8 cellular contexts compared by ENCODE assay signal in the genomic region with DNA sequence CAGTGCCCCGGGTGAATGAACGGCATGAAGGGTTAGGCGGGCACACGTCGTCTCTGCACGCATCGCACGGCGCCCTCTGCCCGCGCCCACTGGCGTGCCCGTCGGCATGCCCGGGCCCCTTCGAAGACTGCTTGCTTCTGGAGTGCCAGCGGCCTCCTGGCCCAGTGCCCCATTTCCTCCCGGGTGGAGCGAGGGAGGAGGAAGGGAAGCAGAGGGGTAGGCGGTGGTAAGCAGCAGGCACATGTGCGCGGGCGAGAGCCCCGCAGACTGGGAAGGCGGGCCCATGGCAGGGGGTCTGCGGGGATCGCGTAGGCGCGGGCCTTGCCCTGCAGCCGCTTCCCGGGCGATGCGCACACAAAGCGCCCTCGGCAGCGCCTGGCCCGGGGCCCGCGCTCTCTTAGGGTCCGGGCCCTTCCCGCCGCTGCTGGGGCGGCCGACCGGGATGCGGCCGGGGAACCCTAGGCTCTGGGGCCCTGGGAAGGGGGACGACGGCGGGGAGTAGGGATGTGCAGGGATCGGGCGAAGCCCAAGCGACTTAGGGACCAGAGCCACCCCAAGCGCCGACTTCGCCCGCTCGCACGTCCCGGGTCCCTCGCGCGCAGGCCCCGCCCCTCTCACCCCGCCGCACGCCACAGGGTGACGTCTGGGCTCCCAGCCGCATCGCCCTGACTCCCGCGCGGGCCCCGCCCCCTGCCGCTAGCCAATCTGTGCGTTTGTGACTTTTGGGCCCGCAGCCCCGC. TPM values are rescaled to one million over a fixed set of nuclear protein-coding genes. Genes with fewer than 3 reads are reported as not detected.
DNase-seq lines count a peak whose midpoint lies in the region; ATAC-seq and TF ChIP-seq lines count a peak whose summit lies in the region.

No MANE protein-coding gene starts in this region.

- peak overlapping the region; percentile 96 for H3K27ac ChIP-seq in layer of hippocampus (ENCODE audit: low read depth, low read length)

- peaks cover 25% of the 10 kb centered on the region for H3K4me1 Mint-ChIP-seq in activated CD4-positive, alpha-beta T cell treated with anti-CD3 and anti-CD28 coated beads for 36 hours
- peaks cover 24% of the 10 kb centered on the region for H3K4me1 Mint-ChIP-seq in stimulated activated memory B cell treated with anti-CD40 and anti-IgM and Interleukin-4, amounts not matched to agents 10 μg/mL and 1 μg/mL and 100 μg/mL, for 72 hours

- H3K4me3 ChIP-seq in cardiac fibroblast (replicated peaks in 1 of 2; ENCODE audit: low read depth in 2 of 2, low read length in 2 of 2) = peak overlapping the region; percentile 27 to 47

- no peak for TF ChIP-seq CTCF in cardiac fibroblast (IDR thresholded peaks at IDR 0.05; ENCODE audit: low read depth, low read length)

- peak overlapping the region; percentile 85 for H3K27ac Mint-ChIP-seq in activated CD4-positive, alpha-beta T cell treated with anti-CD3 and anti-CD28 coated beads for 36 hours
- peak overlapping the region; percentile 91 for H3K27ac Mint-ChIP-seq in stimulated activated memory B cell treated with anti-CD40 and anti-IgM and Interleukin-4, amounts not matched to agents 10 μg/mL and 1 μg/mL and 100 μg/mL, for 72 hours

- POLR2A ChIA-PET in activated CD4-positive, alpha-beta T cell treated with anti-CD3 and anti-CD28 coated beads for 36 hours (lab: Charles Lee) = interaction anchor here (1.0 to 1.1 kb wide), 2 partner anchors 19 to 410 kb away, joined by 3 to 4 read pairs; no protein-coding TSS in a partner anchor

- no peaks in the 10 kb centered on the region for H3K27me3 Mint-ChIP-seq in activated CD4-positive, alpha-beta T cell treated with anti-CD3 and anti-CD28 coated beads for 36 hours
- no peaks in the 10 kb centered on the region for H3K27me3 Mint-ChIP-seq in stimulated activated memory B cell treated with anti-CD40 and anti-IgM and Interleukin-4, amounts not matched to agents 10 μg/mL and 1 μg/mL and 100 μg/mL, for 72 hours

- peak; percentile 52 for DNase-seq in activated CD4-positive, alpha-beta T cell treated with anti-CD3 and anti-CD28 coated beads for 36 hours
- DNase-seq in activated CD4-positive, alpha-beta T cell treated with anti-CD3 and anti-CD28 coated beads for 1 hour = no peak
- DNase-seq in RPMI8226 (peak; percentile 71), cardiac fibroblast (ENCODE audit: low read depth in 2 of 2) (peak; percentile 43 to 76)

- peak; percentile 1 for ATAC-seq in activated CD4-positive, alpha-beta T cell treated with anti-CD3 and anti-CD28 coated beads for 36 hours
- ATAC-seq in HG02870 (IDR thresholded peaks at IDR 0.05; ENCODE audit: unreplicated experiment) (peak; percentile 2), HG03378 (IDR thresholded peaks at IDR 0.05; ENCODE audit: unreplicated experiment) (no peak)
- ATAC-seq in stimulated activated memory B cell treated with anti-CD40 and anti-IgM and Interleukin-4, amounts not matched to agents 10 μg/mL and 1 μg/mL and 100 μg/mL, for 72 hours = no peak

- no peaks in the 10 kb centered on the region for H3K9me3 Mint-ChIP-seq in activated CD4-positive, alpha-beta T cell treated with anti-CD3 and anti-CD28 coated beads for 36 hours (ENCODE audit: low read depth)
- H3K9me3 Mint-ChIP-seq in stimulated activated memory B cell treated with anti-CD40 and anti-IgM and Interleukin-4, amounts not matched to agents 10 μg/mL and 1 μg/mL and 100 μg/mL, for 72 hours = no peaks in the 10 kb centered on the region

- intact Hi-C loops in activated CD4-positive, alpha-beta T cell treated with anti-CD3 and anti-CD28 coated beads for 36 hours (cut with DNase I, micrococcal nuclease) = loop anchor here (10.0 kb wide), 4 partner anchors 363 to 653 kb away; partner anchors contain the start of genes ABCD1 (in 1 of the 2), ARHGAP4 (in 1 of the 2), BCAP31 (in 1 of the 2) and HCFC1 (in 1 of the 2)

- H3K36me3 Mint-ChIP-seq in activated CD4-positive, alpha-beta T cell treated with anti-CD3 and anti-CD28 coated beads for 36 hours (ENCODE audit: low read depth) = peaks cover 11% of the 10 kb centered on the region
- peaks cover 11% of the 10 kb centered on the region for H3K36me3 Mint-ChIP-seq in stimulated activated memory B cell treated with anti-CD40 and anti-IgM and Interleukin-4, amounts not matched to agents 10 μg/mL and 1 μg/mL and 100 μg/mL, for 72 hours

- H3K4me3 Mint-ChIP-seq in activated CD4-positive, alpha-beta T cell treated with anti-CD3 and anti-CD28 coated beads for 36 hours = peak overlapping the region; percentile 66
- peak overlapping the region; percentile 87 for H3K4me3 Mint-ChIP-seq in stimulated activated memory B cell treated with anti-CD40 and anti-IgM and Interleukin-4, amounts not matched to agents 10 μg/mL and 1 μg/mL and 100 μg/mL, for 72 hours

- CTCF ChIA-PET in activated CD4-positive, alpha-beta T cell treated with anti-CD3 and anti-CD28 coated beads for 36 hours (lab: Charles Lee) = no interaction called here

- no peaks in the 10 kb centered on the region for H3K27me3 ChIP-seq in layer of hippocampus (ENCODE audit: control insufficient read depth, insufficient read depth, low read length)

RNA-seq across cellular contexts. Expression of gene EMD, which starts 0.9 kb away (rescaled TPM):
- total RNA-seq in activated CD4-positive, alpha-beta T cell treated with anti-CD3 and anti-CD28 coated beads for 36 hours = 10 to 100 TPM; 75.9 to 89.4 TPM

RNA-seq across cellular contexts. Expression of gene FLNA, which starts 3.8 kb away (rescaled TPM):
- total RNA-seq in activated CD4-positive, alpha-beta T cell treated with anti-CD3 and anti-CD28 coated beads for 36 hours = 1,000 to 10,000 TPM in 1 of 2 experiments, 100 to 1,000 TPM in 1; 891 to 1,083 TPM

RNA-seq across cellular contexts. Expression of gene RPL10, which starts 19.9 kb away (rescaled TPM):
- 1,000 to 10,000 TPM; 1,286 to 2,705 TPM for total RNA-seq in activated CD4-positive, alpha-beta T cell treated with anti-CD3 and anti-CD28 coated beads for 36 hours

RNA-seq across cellular contexts. Expression of gene DNASE1L1, which starts 30.8 kb away (rescaled TPM):
- total RNA-seq in activated CD4-positive, alpha-beta T cell treated with anti-CD3 and anti-CD28 coated beads for 36 hours = 10 to 100 TPM; 12.6 to 13.4 TPM

RNA-seq across cellular contexts. Expression of gene TAFAZZIN, which starts 33.1 kb away (rescaled TPM):
- total RNA-seq in activated CD4-positive, alpha-beta T cell treated with anti-CD3 and anti-CD28 coated beads for 36 hours = 10 to 100 TPM; 43.8 to 49.0 TPM

Comparison
In these comparisons a context has a peak if more than half of its experiments do, and no peak if none do; other contexts are left out.
1. ATAC-seq: peak in activated CD4-positive, alpha-beta T cell treated with anti-CD3 and anti-CD28 coated beads for 36 hours (single experiment) and HG02870 (single experiment); none in stimulated activated memory B cell treated with anti-CD40 and anti-IgM and Interleukin-4, amounts not matched to agents 10 μg/mL and 1 μg/mL and 100 μg/mL, for 72 hours (single experiment) and HG03378 (single experiment).